ENCODE assay signal across 17 cellular contexts in the genomic region with DNA sequence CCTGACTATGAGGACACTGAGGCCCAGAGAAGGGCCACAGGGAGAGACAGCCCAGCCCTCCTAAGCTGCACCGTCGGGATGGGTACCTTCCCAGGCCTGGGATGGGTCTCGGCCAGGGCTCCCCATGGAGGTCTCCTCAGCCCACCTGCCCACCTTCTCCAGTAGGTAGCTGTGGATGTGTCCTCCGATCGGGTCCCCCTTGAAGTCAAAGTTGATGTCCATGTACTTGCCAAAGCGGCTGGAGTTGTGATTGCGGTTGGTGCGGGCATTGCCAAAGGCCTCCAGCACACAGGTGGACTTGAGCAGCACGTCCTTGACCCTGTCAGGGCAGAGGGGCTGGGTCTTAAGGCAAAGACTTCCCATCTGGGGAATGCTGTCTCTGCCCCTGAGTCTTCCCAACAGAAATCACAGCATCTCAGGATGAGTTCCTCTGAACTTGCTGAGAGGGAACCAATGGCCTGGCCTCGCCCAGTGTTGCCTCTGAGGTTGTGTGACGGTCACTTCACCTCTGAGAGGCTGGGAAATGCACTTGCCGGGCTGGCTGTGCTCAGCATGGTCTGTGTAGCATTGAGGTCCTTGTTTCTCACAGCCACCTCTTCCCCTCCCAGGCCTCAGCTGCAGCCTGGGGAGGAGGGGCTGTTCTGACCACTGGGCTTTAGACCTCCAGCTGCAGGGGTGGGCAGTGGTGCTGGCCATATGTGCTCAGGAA. TPM values are rescaled to one million over a fixed set of nuclear protein-coding genes. Genes with fewer than 3 reads are reported as not detected.
DNase-seq lines count a peak whose midpoint lies in the region; ATAC-seq and TF ChIP-seq lines count a peak whose summit lies in the region.
"Had no signal": no experiment of that assay in that cellular context is flagged by ENCODE, and none has a peak within 500 bp of the region (broad histone marks: within the 10 kb centered on the region; RNA-seq: fewer than 3 reads in every experiment).

No MANE protein-coding gene starts in this region.

- no peak for ATAC-seq in activated naive CD8-positive, alpha-beta T cell treated with anti-CD3 and anti-CD28 coated beads, Interleukin-2, amount 10 ng/mL, durations not matched to agents 7 days and 5 days (ENCODE audit: low read depth)
- no peak for ATAC-seq in HG02678 (IDR thresholded peaks at IDR 0.05; ENCODE audit: unreplicated experiment)

- peak; percentile 55 for DNase-seq in activated CD8-positive, alpha-beta memory T cell treated with anti-CD3 and anti-CD28 coated beads for 24 hours
- DNase-seq in activated CD8-positive, alpha-beta memory T cell treated with anti-CD3 and anti-CD28 coated beads, Interleukin-2, amount 50 U/mL, for 4 hours, result no peak
- DNase-seq in HL-60 (ENCODE audit: low read depth in 1 of 2, low spot score in 1 of 2) (no peak), posterior vena cava (ENCODE audit: low spot score) (peak; percentile 56), GM13977 (ENCODE audit: low spot score) (no peak), C1 segment of cervical spinal cord (lab: John Stamatoyannopoulos, UW) (no peak)
- DNase-seq in activated naive CD8-positive, alpha-beta T cell treated with anti-CD3 and anti-CD28 coated beads, Interleukin-2, amount 10 ng/mL, durations not matched to agents 7 days and 5 days, result no peak
- DNase-seq: Caco-2, head of caudate nucleus, mesenchymal stem cell, MG63, NCI-H1694 treated with DMSO at 0.1 percent for 48 hours, NCI-H446 treated with DMSO at 0.1 percent for 48 hours, WERI-Rb-1 had no signal

- TF ChIP-seq CTCF in HL-60 (IDR thresholded peaks at IDR 0.05; ENCODE audit: insufficient read depth, low read length), result no peak
- no peak for TF ChIP-seq CTCF in GM13977 (IDR thresholded peaks at IDR 0.05; ENCODE audit: extremely low read depth, insufficient read depth, missing control alignments)

- H3K4me1 Mint-ChIP-seq in activated naive CD8-positive, alpha-beta T cell treated with anti-CD3 and anti-CD28 coated beads, Interleukin-2, amount 10 ng/mL, durations not matched to agents 7 days and 5 days, result peaks cover 35% of the 10 kb centered on the region

- peak overlapping the region; percentile 35 for H3K4me3 Mint-ChIP-seq in activated naive CD8-positive, alpha-beta T cell treated with anti-CD3 and anti-CD28 coated beads, Interleukin-2, amount 10 ng/mL, durations not matched to agents 7 days and 5 days

- H3K27ac ChIP-seq in HL-60 (replicated peaks), result 0 out of 2 replicates have a peak overlapping the region, but pooled peaks have one; percentile 92
- H3K27ac ChIP-seq: cardiac muscle cell, WERI-Rb-1 had no signal

- POLR2A ChIA-PET in activated naive CD8-positive, alpha-beta T cell treated with anti-CD3 and anti-CD28 coated beads, Interleukin-2, amount 10 ng/mL, durations not matched to agents 7 days and 5 days (lab: Charles Lee), result interaction anchor here (1.0 to 14.8 kb wide), 12 partner anchors 8 to 402 kb away, joined by 3 to 202 read pairs (median 14); partner anchors contain the start of genes CCM2, DDX56, PURB and TBRG4

- H3K27ac Mint-ChIP-seq in activated naive CD8-positive, alpha-beta T cell treated with anti-CD3 and anti-CD28 coated beads, Interleukin-2, amount 10 ng/mL, durations not matched to agents 7 days and 5 days, result no peak overlapping the region

- no peaks in the 10 kb centered on the region for H3K27me3 ChIP-seq in HL-60 (ENCODE audit: insufficient read depth, poor library complexity, severe bottlenecking)
- H3K27me3 ChIP-seq: cardiac muscle cell, MG63 had no signal

- intact Hi-C loops in posterior vena cava (cut with DNase I), result loop anchor here (10.0 kb wide), 2 partner anchors 129 to 159 kb away; no protein-coding TSS in a partner anchor

- in situ Hi-C loops in GM13977 (cut with MboI; ENCODE audit: low pct_unique_long_range_greater_than_20kb, low sequenced_read_pairs, unreplicated experiment), result no loop called here

- no peaks in the 10 kb centered on the region for H3K9me3 Mint-ChIP-seq in activated naive CD8-positive, alpha-beta T cell treated with anti-CD3 and anti-CD28 coated beads, Interleukin-2, amount 10 ng/mL, durations not matched to agents 7 days and 5 days

- no peaks in the 10 kb centered on the region for H3K27me3 Mint-ChIP-seq in activated naive CD8-positive, alpha-beta T cell treated with anti-CD3 and anti-CD28 coated beads, Interleukin-2, amount 10 ng/mL, durations not matched to agents 7 days and 5 days

- H3K4me3 ChIP-seq in HL-60 (replicated peaks; ENCODE audit: insufficient read depth, low read length), result no peak overlapping the region
- H3K4me3 ChIP-seq: cardiac muscle cell, MG63 had no signal

- peaks cover 42% of the 10 kb centered on the region for H3K36me3 Mint-ChIP-seq in activated naive CD8-positive, alpha-beta T cell treated with anti-CD3 and anti-CD28 coated beads, Interleukin-2, amount 10 ng/mL, durations not matched to agents 7 days and 5 days

RNA-seq across cellular contexts. Expression of gene MYO1G, which starts 3.3 kb away (rescaled TPM):
- 100 to 1,000 TPM; 382 to 403 TPM for total RNA-seq in activated naive CD8-positive, alpha-beta T cell treated with anti-CD3 and anti-CD28 coated beads, Interleukin-2, amount 10 ng/mL, durations not matched to agents 7 days and 5 days
- 1 to 10 TPM; 4.9 to 6.3 TPM for total RNA-seq in posterior vena cava
- total RNA-seq: renal cortical epithelial cell had no signal

RNA-seq across cellular contexts. Expression of gene CCM2, which starts 24.5 kb away (rescaled TPM):
- total RNA-seq in activated naive CD8-positive, alpha-beta T cell treated with anti-CD3 and anti-CD28 coated beads, Interleukin-2, amount 10 ng/mL, durations not matched to agents 7 days and 5 days, result 100 to 1,000 TPM; 126 to 132 TPM
- 10 to 100 TPM; 31.8 to 36.9 TPM for total RNA-seq in posterior vena cava

Comparison
In these comparisons a context has a peak if more than half of its experiments do, and no peak if none do; other contexts are left out.
1. DNase-seq: peak in activated CD8-positive, alpha-beta memory T cell treated with anti-CD3 and anti-CD28 coated beads for 24 hours (single experiment) and posterior vena cava (single experiment); none in activated CD8-positive, alpha-beta memory T cell treated with anti-CD3 and anti-CD28 coated beads, Interleukin-2, amount 50 U/mL, for 4 hours (single experiment), HL-60 (0 of 2), activated naive CD8-positive, alpha-beta T cell treated with anti-CD3 and anti-CD28 coated beads, Interleukin-2, amount 10 ng/mL, durations not matched to agents 7 days and 5 days (single experiment), GM13977 (single experiment) and C1 segment of cervical spinal cord (0 of 14).
2. RNA of gene MYO1G, which starts 3.3 kb away (total RNA-seq): 382 to 403 TPM in activated naive CD8-positive, alpha-beta T cell treated with anti-CD3 and anti-CD28 coated beads, Interleukin-2, amount 10 ng/mL, durations not matched to agents 7 days and 5 days; 4.9 to 6.3 TPM in posterior vena cava; every median in the first group is over 10 times any median in the second.